ENCODE assay signal across 8 cellular contexts in the genomic region with DNA sequence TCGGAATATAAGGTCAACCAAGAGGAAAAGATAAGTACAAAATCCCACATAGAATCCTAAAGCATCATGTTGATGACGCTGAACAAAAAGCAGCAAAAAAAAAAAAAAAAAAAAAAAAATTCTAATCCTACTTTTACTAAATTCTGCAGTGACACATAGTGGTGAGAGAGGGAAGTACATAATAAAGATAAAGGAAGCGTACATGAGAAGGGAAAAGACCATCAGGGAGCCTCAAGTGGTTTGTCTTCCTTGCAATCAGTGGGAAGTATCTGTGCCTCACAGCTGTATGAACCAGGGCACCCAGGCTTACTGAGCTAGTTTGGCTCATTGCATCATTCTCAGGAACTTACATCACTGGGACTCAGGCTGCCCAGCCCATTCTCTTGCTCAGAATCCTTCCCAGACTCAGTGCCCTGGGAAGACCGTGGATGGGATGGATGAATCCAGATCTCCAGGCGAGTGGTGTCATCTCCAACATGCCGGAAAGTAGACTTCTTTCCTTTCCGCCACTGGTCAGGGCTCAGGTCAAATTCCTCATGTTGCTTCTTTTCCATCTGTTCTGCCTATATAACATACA. TPM values are rescaled to one million over a fixed set of nuclear protein-coding genes. Genes with fewer than 3 reads are reported as not detected.
A peak's percentile ranks its signal among the peaks of the same experiment; 100 is the strongest.
DNase-seq lines count a peak whose midpoint lies in the region; ATAC-seq and TF ChIP-seq lines count a peak whose summit lies in the region.

No MANE protein-coding gene starts in this region.

- H2AFZ ChIP-seq in hepatocyte = no peak overlapping the region

- peaks cover 5% of the 10 kb centered on the region for H3K79me2 ChIP-seq in hepatocyte

- H3K27me3 ChIP-seq in BJ (ENCODE audit: control insufficient read depth, insufficient read depth, low read length) = no peaks in the 10 kb centered on the region
- H3K27me3 ChIP-seq in ascending aorta = no peaks in the 10 kb centered on the region
- H3K27me3 ChIP-seq in hepatocyte = no peaks in the 10 kb centered on the region
- H3K27me3 ChIP-seq in gastrocnemius medialis = no peaks in the 10 kb centered on the region

- ATAC-seq in gastrocnemius medialis = peak; percentile 52 to 62

- H3K36me3 ChIP-seq in BJ (ENCODE audit: control insufficient read depth, insufficient read depth, low read length) = peaks cover 14% of the 10 kb centered on the region
- peaks cover 32 to 56% of the 10 kb centered on the region in 2 donors for H3K36me3 ChIP-seq in ascending aorta
- H3K36me3 ChIP-seq in hepatocyte (replicated peaks; ENCODE audit: insufficient read depth, low read depth) = no peaks in the 10 kb centered on the region
- H3K36me3 ChIP-seq in gastrocnemius medialis = peaks cover 2 to 62% of the 10 kb centered on the region in 2 donors

- WGBS in hepatocyte (ENCODE audit: low lambda C conversion rate, missing lambda C conversion rate) = 65% methylated on average over 7 of the region's 7 CpGs

- no peak for TF ChIP-seq POLR2A in gastrocnemius medialis (IDR thresholded peaks at IDR 0.05)

- peak; percentile 49 for TF ChIP-seq CTCF in BJ (IDR thresholded peaks at IDR 0.05; ENCODE audit: insufficient read depth, low read depth, low read length)
- peak; percentile 42 for TF ChIP-seq CTCF in GM13976 (IDR thresholded peaks at IDR 0.05; ENCODE audit: borderline replicate concordance, control extremely low read depth, extremely low read depth, insufficient read depth, missing control alignments)
- TF ChIP-seq CTCF in ascending aorta (IDR thresholded peaks at IDR 0.05) = peak; percentile 49 to 66 (median 58)
- TF ChIP-seq CTCF in hepatocyte (IDR thresholded peaks at IDR 0.05; ENCODE audit: poor library complexity) = peak; percentile 61
- TF ChIP-seq CTCF in gastrocnemius medialis (IDR thresholded peaks at IDR 0.05 in 4 of 5, conservative IDR thresholded peaks at IDR 0.05 in 1 of 5) = peak in 4 of 5 experiments; percentile 42 to 59 (median 50)

- POLR2A ChIA-PET in BJ (lab: Charles Lee) = interaction anchor here (0.7 kb wide), 2 partner anchors 38 to 51 kb away, joined by 9 to 10 read pairs; no protein-coding TSS in a partner anchor

- CTCF ChIA-PET in BJ (lab: Yijun Ruan, JAX) = interaction anchor here (0.6 to 5.8 kb wide), 17 partner anchors 8 to 374 kb away, joined by 3 to 37 read pairs (median 4); partner anchors contain the start of genes HIC1, SMG6 and SRR

- DNase-seq in BJ (ENCODE audit: low read depth) = no peak
- peak; percentile 62 for DNase-seq in GM13976 (ENCODE audit: low spot score)
- peak; percentile 49 for DNase-seq in NCI-H748 treated with DMSO at 0.1 percent for 48 hours (lab: John Stamatoyannopoulos, UW)
- DNase-seq in ascending aorta (ENCODE audit: low spot score in 2 of 2) = peak in 1 of 2 donors; percentile 67
- DNase-seq in hepatocyte (ENCODE audit: low spot score) = peak; percentile 81
- DNase-seq in gastrocnemius medialis = no peak
- no peak for DNase-seq in NK-92 (lab: John Stamatoyannopoulos, UW; ENCODE audit: unreplicated experiment)
- no peak for DNase-seq in NK-92 treated with Interleukin-12 subunit alpha and Interleukin-12 subunit beta, amount 100 ng/mL, for 24 hours (lab: John Stamatoyannopoulos, UW)

- H3K9me3 ChIP-seq in ascending aorta (no peaks in the 10 kb centered on the region), hepatocyte (ENCODE audit: low read depth) (no peaks in the 10 kb centered on the region), gastrocnemius medialis (no peaks in the 10 kb centered on the region)

- H3K4me3 ChIP-seq in BJ (ENCODE audit: low read depth, low read length) (no peak overlapping the region), ascending aorta (no peak overlapping the region), hepatocyte (no peak overlapping the region), gastrocnemius medialis (no peak overlapping the region)

- in situ Hi-C loops in GM13976 (cut with MboI; ENCODE audit: low sequenced_read_pairs, unreplicated experiment) (loop anchor here (25.0 kb wide), 1 partner anchor 395 kb away; no protein-coding TSS in a partner anchor), gastrocnemius medialis (cut with MboI; ENCODE audit: low sequenced_read_pairs in 4 of 4) (loop anchor here in 1 of 4 donors (25.0 kb wide), 1 partner anchor 395 kb away; no protein-coding TSS in a partner anchor)

- H3K9me2 ChIP-seq in hepatocyte (replicated peaks; ENCODE audit: insufficient read depth) = no peaks in the 10 kb centered on the region

- H3K4me1 ChIP-seq in ascending aorta = no peaks in the 10 kb centered on the region
- H3K4me1 ChIP-seq in hepatocyte (ENCODE audit: insufficient read depth) = no peaks in the 10 kb centered on the region
- H3K4me1 ChIP-seq in gastrocnemius medialis = no peaks in the 10 kb centered on the region

- H4K20me1 ChIP-seq in hepatocyte (ENCODE audit: insufficient read depth, poor library complexity, severe bottlenecking) = no peaks in the 10 kb centered on the region

- no peak overlapping the region for H3K4me2 ChIP-seq in hepatocyte

- intact Hi-C loops in ascending aorta (cut with DNase I) (loop anchor here (2.0 kb wide), 2 partner anchors 188 to 228 kb away; partner anchors contain the start of gene HIC1), gastrocnemius medialis (cut with DNase I; ENCODE audit: low total_unique reads) (loop anchor here (10.0 kb wide), 1 partner anchor 378 kb away; no protein-coding TSS in a partner anchor)

- H3K27ac ChIP-seq in ascending aorta (no peak overlapping the region), hepatocyte (peak overlapping the region; percentile 31), gastrocnemius medialis (no peak overlapping the region)

RNA-seq across cellular contexts. Expression of gene SMG6, which starts 21.2 kb away (rescaled TPM):
- polyA plus RNA-seq in BJ (2011; rRNA removed) = 13.8 and 29.7 TPM in 2 replicates
- 47.8 and 61.4 TPM in 2 replicates for polyA minus RNA-seq in BJ (2011; rRNA and poly(A)+ RNA removed)
- total RNA-seq in ascending aorta = 50.8 TPM
- 8.5 and 19.9 TPM in 2 replicates for total RNA-seq in hepatocyte
- polyA plus RNA-seq in hepatocyte = 11.9 and 12.1 TPM in 2 replicates
- total RNA-seq in gastrocnemius medialis = 10 to 100 TPM; 20.5 to 27.8 (median 23.0) TPM

RNA-seq across cellular contexts. Expression of gene SRR, which starts 21.4 kb away (rescaled TPM):
- polyA plus RNA-seq in BJ (2011; rRNA removed) = 17.1 and 24.0 TPM in 2 replicates
- 9.4 and 26.5 TPM in 2 replicates for polyA minus RNA-seq in BJ (2011; rRNA and poly(A)+ RNA removed)
- total RNA-seq in ascending aorta = not detected
- 16.0 and 27.7 TPM in 2 replicates for total RNA-seq in hepatocyte
- polyA plus RNA-seq in hepatocyte = 7.8 and 11.2 TPM in 2 replicates
- 10 to 100 TPM in 2 of 4 donors, 1 to 10 TPM in 2; 3.0 to 20.0 (median 10.7) TPM for total RNA-seq in gastrocnemius medialis

RNA-seq across cellular contexts. Expression of gene TSR1, which starts 53.9 kb away (rescaled TPM):
- polyA plus RNA-seq in BJ (2011; rRNA removed) (8.9 and 13.2 TPM in 2 replicates), hepatocyte (20.6 and 22.0 TPM in 2 replicates)
- 15.1 and 19.2 TPM in 2 replicates for polyA minus RNA-seq in BJ (2011; rRNA and poly(A)+ RNA removed)
- total RNA-seq in ascending aorta (16.9 TPM), hepatocyte (21.2 and 28.9 TPM in 2 replicates), gastrocnemius medialis (10 to 100 TPM; 76.7 to 94.1 (median 84.7) TPM)

RNA-seq across cellular contexts. Expression of gene SGSM2, which starts 54.9 kb away (rescaled TPM):
- 23.7 and 43.6 TPM in 2 replicates for polyA plus RNA-seq in BJ (2011; rRNA removed)
- 22.6 and 29.6 TPM in 2 replicates for polyA minus RNA-seq in BJ (2011; rRNA and poly(A)+ RNA removed)
- total RNA-seq in ascending aorta = 127 TPM
- 22.2 and 22.3 TPM in 2 replicates for total RNA-seq in hepatocyte
- polyA plus RNA-seq in hepatocyte = 34.9 and 51.2 TPM in 2 replicates
- 10 to 100 TPM in 2 of 4 donors, 1 to 10 TPM in 2; 6.1 to 20.1 (median 9.6) TPM for total RNA-seq in gastrocnemius medialis

Comparison
In these comparisons a context has a peak if more than half of its experiments do, and no peak if none do; other contexts are left out.
1. DNase-seq: peak in GM13976 (single experiment), NCI-H748 treated with DMSO at 0.1 percent for 48 hours (single experiment) and hepatocyte (single experiment); none in BJ (single experiment), gastrocnemius medialis (0 of 2), NK-92 (single experiment) and NK-92 treated with Interleukin-12 subunit alpha and Interleukin-12 subunit beta, amount 100 ng/mL, for 24 hours (single experiment).
2. Peak in every context shown above with its lines, with median percentiles within 50 percentile points of each other: CTCF ChIP-seq.